ENCODE assay signal across 1 cellular context in genomic region chr11:123034587-123034986, GRCh38.
TF ChIP-seq lines count a peak whose summit lies in the region.

No MANE protein-coding gene starts in this region.

TF ChIP-seq in HepG2, 621 proteins besides CTCF, POLR2A, EP300 and RAD21:
- TF ChIP-seq PITX1 (CRISPR knock-in tag; IDR thresholded peaks at IDR 0.05) (no peak), HDAC6 (IDR thresholded peaks at IDR 0.05; ENCODE audit: low read depth, low read length) (no peak), MAFF (IDR thresholded peaks at IDR 0.05; ENCODE audit: low read depth, low read length) (no peak), ZFP82 (CRISPR knock-in tag; IDR thresholded peaks at IDR 0.05; ENCODE audit: borderline replicate concordance) (no peak), RNF2 (conservative IDR thresholded peaks at IDR 0.05; ENCODE audit: low read depth) (no peak), NFIB (CRISPR knock-in tag; IDR thresholded peaks at IDR 0.05; ENCODE audit: borderline replicate concordance) (no peak), ASH2L (IDR thresholded peaks at IDR 0.05; ENCODE audit: insufficient read length, low read depth, low read length) (no peak), HBP1 (CRISPR knock-in tag; IDR thresholded peaks at IDR 0.05; ENCODE audit: low read depth) (no peak)
